16 cellular contexts compared by ENCODE assay signal in genomic region chr5:72269411-72269780, GRCh38. TPM values are rescaled to one million over a fixed set of nuclear protein-coding genes. Genes with fewer than 3 reads are reported as not detected.
DNase-seq lines count a peak whose midpoint lies in the region; ATAC-seq, FAIRE-seq and TF ChIP-seq lines count a peak whose summit lies in the region.
"Had no signal": no experiment of that assay in that cellular context is flagged by ENCODE, and none has a peak within 500 bp of the region (broad histone marks: within the 10 kb centered on the region; RNA-seq: fewer than 3 reads in every experiment).

No MANE protein-coding gene starts in this region.

- peaks cover 4 to 12% of the 10 kb centered on the region in 2 donors for H3K4me1 Mint-ChIP-seq in natural killer cell
- H3K4me1 Mint-ChIP-seq in natural killer cell treated with Interleukin-12 subunit alpha and Interleukin-12 subunit beta and Interleukin-15 and Interleukin-18, amount 100 ng/mL, for 72 hours (ENCODE audit: low read depth in 2 of 2) = peaks cover 0 to 4% of the 10 kb centered on the region in 2 donors

- POLR2A ChIA-PET in PC-9 (lab: Charles Lee; ENCODE audit: unreplicated experiment) = no interaction called here

- H3K27ac Mint-ChIP-seq in natural killer cell = no peak overlapping the region
- H3K27ac Mint-ChIP-seq in natural killer cell treated with Interleukin-12 subunit alpha and Interleukin-12 subunit beta and Interleukin-15 and Interleukin-18, amount 100 ng/mL, for 72 hours = no peak overlapping the region

- H3K36me3 ChIP-seq in PC-9 (ENCODE audit: low read depth) (0 out of 2 replicates have a peak, but pooled peaks cover 3% of the 10 kb centered on the region), hepatocyte (replicated peaks; ENCODE audit: insufficient read depth, low read depth) (no peaks in the 10 kb centered on the region)

- no peak overlapping the region for H3K4me3 Mint-ChIP-seq in natural killer cell
- no peak overlapping the region for H3K4me3 Mint-ChIP-seq in natural killer cell treated with Interleukin-12 subunit alpha and Interleukin-12 subunit beta and Interleukin-15 and Interleukin-18, amount 100 ng/mL, for 72 hours
- H3K4me3 Mint-ChIP-seq: IgD-negative memory B cell had no signal

- WGBS in hepatocyte (ENCODE audit: low lambda C conversion rate, missing lambda C conversion rate) = 100% methylated on average over 1 of the region's 1 CpG

- intact Hi-C loops in natural killer cell (cut with micrococcal nuclease) (loop anchor here (1.0 kb wide), 1 partner anchor 132 kb away; no protein-coding TSS in a partner anchor), PC-9 (cut with micrococcal nuclease; ENCODE audit: unreplicated experiment) (loop anchor here (1.0 to 10.0 kb wide), 5 partner anchors 35 to 491 kb away; no protein-coding TSS in a partner anchor)

- FAIRE-seq in islet of Langerhans (lab: Jason Lieb, UNC) = peak; percentile 76
- FAIRE-seq: RCC 7860 had no signal

- no peaks in the 10 kb centered on the region for H3K4me1 ChIP-seq in PC-9 (replicated peaks; ENCODE audit: insufficient read depth)
- H3K4me1 ChIP-seq in hepatocyte (ENCODE audit: insufficient read depth) = no peaks in the 10 kb centered on the region
- H3K4me1 ChIP-seq: BLaER1 treated with 17β-estradiol and CSF1 and Interleukin-3, amounts not matched to agents 10 nM and 100 nM had no signal

- no peaks in the 10 kb centered on the region for H3K9me3 ChIP-seq in PC-9 (ENCODE audit: insufficient read depth, low read depth)
- no peaks in the 10 kb centered on the region for H3K9me3 ChIP-seq in hepatocyte (ENCODE audit: low read depth)

- H3K27me3 ChIP-seq in PC-9 (ENCODE audit: insufficient read depth, low read depth) = no peaks in the 10 kb centered on the region
- H3K27me3 ChIP-seq in hepatocyte = no peaks in the 10 kb centered on the region
- H3K27me3 ChIP-seq: BLaER1 treated with 17β-estradiol and CSF1 and Interleukin-3, amounts not matched to agents 10 nM and 100 nM had no signal

- H4K20me1 ChIP-seq in PC-9 (ENCODE audit: insufficient read depth) (no peaks in the 10 kb centered on the region), hepatocyte (ENCODE audit: insufficient read depth, poor library complexity, severe bottlenecking) (no peaks in the 10 kb centered on the region)

- DNase-seq in natural killer cell = no peak
- no peak for DNase-seq in natural killer cell treated with Interleukin-12 subunit alpha and Interleukin-12 subunit beta and Interleukin-15 and Interleukin-18, amount 100 ng/mL, for 72 hours (ENCODE audit: low spot score)
- DNase-seq in PC-9 = no peak
- no peak for DNase-seq in activated CD8-positive, alpha-beta memory T cell treated with anti-CD3 and anti-CD28 coated beads for 24 hours
- DNase-seq in KG1 (lab: John Stamatoyannopoulos, UW) = no peak
- no peak for DNase-seq in NCI-H2029 (lab: John Stamatoyannopoulos, UW)
- no peak for DNase-seq in hepatocyte (ENCODE audit: low spot score)
- DNase-seq: MV-4-11, NCI-H1417 treated with DMSO at 0.1 percent for 48 hours, NCI-H1930, NCI-H2171 treated with DMSO at 0.1 percent for 48 hours, NCI-H510A had no signal

- no peaks in the 10 kb centered on the region for H3K27me3 Mint-ChIP-seq in natural killer cell (ENCODE audit: low read depth in 2 of 2)
- H3K27me3 Mint-ChIP-seq in natural killer cell treated with Interleukin-12 subunit alpha and Interleukin-12 subunit beta and Interleukin-15 and Interleukin-18, amount 100 ng/mL, for 72 hours = no peaks in the 10 kb centered on the region
- H3K27me3 Mint-ChIP-seq: IgD-negative memory B cell had no signal

- H3K9me3 Mint-ChIP-seq in natural killer cell = no peaks in the 10 kb centered on the region
- H3K9me3 Mint-ChIP-seq in natural killer cell treated with Interleukin-12 subunit alpha and Interleukin-12 subunit beta and Interleukin-15 and Interleukin-18, amount 100 ng/mL, for 72 hours = no peaks in the 10 kb centered on the region
- H3K9me3 Mint-ChIP-seq: IgD-negative memory B cell had no signal

- H3K79me2 ChIP-seq in PC-9 (ENCODE audit: low read depth) = peaks cover 4% of the 10 kb centered on the region; the same call in 1 of the 2 replicates
- peaks cover 15% of the 10 kb centered on the region for H3K79me2 ChIP-seq in hepatocyte

- TF ChIP-seq CTCF in natural killer cell (IDR thresholded peaks at IDR 0.05) = peak; percentile 31
- peak; percentile 5; the same call in 1 of the 2 replicates for TF ChIP-seq CTCF in PC-9 (conservative IDR thresholded peaks at IDR 0.05)
- no peak for TF ChIP-seq CTCF in hepatocyte (IDR thresholded peaks at IDR 0.05; ENCODE audit: poor library complexity)

- CTCF ChIA-PET in PC-9 (lab: Charles Lee) = interaction anchor here (0.7 to 1.0 kb wide), 2 partner anchors 10 to 88 kb away, joined by 3 read pairs; no protein-coding TSS in a partner anchor

- H3F3A ChIP-seq in PC-9 (ENCODE audit: insufficient read depth, low read depth) = no peaks in the 10 kb centered on the region; the same call in 1 of the 2 replicates

- H3K27ac ChIP-seq in PC-9 = no peak overlapping the region
- H3K27ac ChIP-seq in hepatocyte = no peak overlapping the region
- H3K27ac ChIP-seq: BLaER1 treated with 17β-estradiol and CSF1 and Interleukin-3, amounts not matched to agents 10 nM and 100 nM had no signal

- no peak overlapping the region for H2AFZ ChIP-seq in PC-9
- H2AFZ ChIP-seq in hepatocyte = no peak overlapping the region

- H3K36me3 Mint-ChIP-seq in natural killer cell = no peaks in the 10 kb centered on the region
- no peaks in the 10 kb centered on the region for H3K36me3 Mint-ChIP-seq in natural killer cell treated with Interleukin-12 subunit alpha and Interleukin-12 subunit beta and Interleukin-15 and Interleukin-18, amount 100 ng/mL, for 72 hours

- H3K4me2 ChIP-seq in PC-9 (no peak overlapping the region), hepatocyte (no peak overlapping the region)
- H3K4me2 ChIP-seq: BLaER1 treated with 17β-estradiol and CSF1 and Interleukin-3, amounts not matched to agents 10 nM and 100 nM had no signal

- H3K4me3 ChIP-seq in PC-9 (no peak overlapping the region), hepatocyte (no peak overlapping the region)
- H3K4me3 ChIP-seq: BLaER1 treated with 17β-estradiol and CSF1 and Interleukin-3, amounts not matched to agents 10 nM and 100 nM had no signal

- H3K9me2 ChIP-seq in PC-9 (ENCODE audit: insufficient read depth) (no peaks in the 10 kb centered on the region; the same call in 1 of the 2 replicates), hepatocyte (replicated peaks; ENCODE audit: insufficient read depth) (no peaks in the 10 kb centered on the region)

- ATAC-seq in natural killer cell = no peak
- no peak for ATAC-seq in natural killer cell treated with Interleukin-12 subunit alpha and Interleukin-12 subunit beta and Interleukin-15 and Interleukin-18, amount 100 ng/mL, for 72 hours

- no TSS peak for BruUV-seq in PC-9 (replicated peaks; lab: Mats Ljungman, UMichigan)

RNA-seq across cellular contexts. Expression of gene MRPS27, which starts 50.6 kb away (rescaled TPM):
- total RNA-seq in natural killer cell (10 to 100 TPM; 25.5 to 36.5 (median 36.3) TPM), PC-9 (2021) (71.0 and 73.1 TPM in 2 replicates), hepatocyte (58.0 and 63.5 TPM in 2 replicates)
- total RNA-seq in natural killer cell treated with Interleukin-12 subunit alpha and Interleukin-12 subunit beta and Interleukin-15 and Interleukin-18, amount 100 ng/mL, for 72 hours = 10 to 100 TPM; 43.1 to 61.0 TPM
- 32.2 and 35.6 TPM in 2 replicates for polyA plus RNA-seq in hepatocyte

RNA-seq across cellular contexts. Expression of gene PTCD2, which starts 50.8 kb away (rescaled TPM):
- total RNA-seq in natural killer cell (1 to 10 TPM; 4.9 to 5.9 (median 5.0) TPM), PC-9 (2021) (13.4 and 15.5 TPM in 2 replicates), hepatocyte (10.5 and 12.0 TPM in 2 replicates)
- 10 to 100 TPM in 1 of 2 donors, 1 to 10 TPM in 1; 8.0 to 11.3 TPM for total RNA-seq in natural killer cell treated with Interleukin-12 subunit alpha and Interleukin-12 subunit beta and Interleukin-15 and Interleukin-18, amount 100 ng/mL, for 72 hours
- 5.8 and 6.7 TPM in 2 replicates for polyA plus RNA-seq in hepatocyte
